ENCODE assay signal across 1 cellular context in the genomic region with DNA sequence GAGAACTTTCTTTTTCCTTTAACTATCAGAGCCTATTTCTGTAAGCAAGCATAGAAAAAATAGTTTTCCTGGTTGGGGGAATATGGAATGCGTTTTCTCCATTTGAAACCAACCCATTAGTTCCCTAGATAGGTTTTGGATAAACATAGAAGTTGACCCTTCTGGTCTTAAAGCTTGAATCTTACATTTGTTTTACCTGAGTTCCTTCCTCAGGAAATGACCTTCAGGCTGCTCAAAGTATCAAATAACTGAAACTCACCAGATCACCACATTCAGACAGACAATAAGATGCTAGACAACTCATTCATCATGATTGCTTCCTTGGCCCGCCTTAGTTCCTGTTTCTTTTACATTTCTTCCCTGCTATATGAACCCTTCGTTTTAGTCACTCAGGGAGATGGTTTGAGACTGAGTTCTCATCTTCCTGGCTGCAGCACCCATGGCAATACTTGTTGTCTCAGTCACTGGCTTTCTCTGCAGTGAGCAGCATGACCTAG.
A peak's percentile ranks its signal among the peaks of the same experiment; 100 is the strongest.
TF ChIP-seq lines count a peak whose summit lies in the region.

No MANE protein-coding gene starts in this region.

TF ChIP-seq in HEK293, 187 proteins besides CTCF, POLR2A, EP300 and RAD21 (continued from another document):
- TF ChIP-seq, protein P1, sequence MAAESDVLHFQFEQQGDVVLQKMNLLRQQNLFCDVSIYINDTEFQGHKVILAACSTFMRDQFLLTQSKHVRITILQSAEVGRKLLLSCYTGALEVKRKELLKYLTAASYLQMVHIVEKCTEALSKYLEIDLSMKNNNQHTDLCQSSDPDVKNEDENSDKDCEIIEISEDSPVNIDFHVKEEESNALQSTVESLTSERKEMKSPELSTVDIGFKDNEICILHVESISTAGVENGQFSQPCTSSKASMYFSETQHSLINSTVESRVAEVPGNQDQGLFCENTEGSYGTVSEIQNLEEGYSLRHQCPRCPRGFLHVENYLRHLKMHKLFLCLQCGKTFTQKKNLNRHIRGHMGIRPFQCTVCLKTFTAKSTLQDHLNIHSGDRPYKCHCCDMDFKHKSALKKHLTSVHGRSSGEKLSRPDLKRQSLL (tag by site-specific recombination; IDR thresholded peaks at IDR 0.05) = no peak
- TF ChIP-seq ZNF48 (tag by site-specific recombination; IDR thresholded peaks at IDR 0.05) (no peak), ZBTB17 (tag by site-specific recombination; IDR thresholded peaks at IDR 0.05) (peak; percentile 73), ZNF626 (tag by site-specific recombination; IDR thresholded peaks at IDR 0.05) (no peak)
- TF ChIP-seq, protein P2, sequence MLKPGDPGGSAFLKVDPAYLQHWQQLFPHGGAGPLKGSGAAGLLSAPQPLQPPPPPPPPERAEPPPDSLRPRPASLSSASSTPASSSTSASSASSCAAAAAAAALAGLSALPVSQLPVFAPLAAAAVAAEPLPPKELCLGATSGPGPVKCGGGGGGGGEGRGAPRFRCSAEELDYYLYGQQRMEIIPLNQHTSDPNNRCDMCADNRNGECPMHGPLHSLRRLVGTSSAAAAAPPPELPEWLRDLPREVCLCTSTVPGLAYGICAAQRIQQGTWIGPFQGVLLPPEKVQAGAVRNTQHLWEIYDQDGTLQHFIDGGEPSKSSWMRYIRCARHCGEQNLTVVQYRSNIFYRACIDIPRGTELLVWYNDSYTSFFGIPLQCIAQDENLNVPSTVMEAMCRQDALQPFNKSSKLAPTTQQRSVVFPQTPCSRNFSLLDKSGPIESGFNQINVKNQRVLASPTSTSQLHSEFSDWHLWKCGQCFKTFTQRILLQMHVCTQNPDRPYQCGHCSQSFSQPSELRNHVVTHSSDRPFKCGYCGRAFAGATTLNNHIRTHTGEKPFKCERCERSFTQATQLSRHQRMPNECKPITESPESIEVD (tag by site-specific recombination; IDR thresholded peaks at IDR 0.05) = peak; percentile 72
